In the genomic region with DNA sequence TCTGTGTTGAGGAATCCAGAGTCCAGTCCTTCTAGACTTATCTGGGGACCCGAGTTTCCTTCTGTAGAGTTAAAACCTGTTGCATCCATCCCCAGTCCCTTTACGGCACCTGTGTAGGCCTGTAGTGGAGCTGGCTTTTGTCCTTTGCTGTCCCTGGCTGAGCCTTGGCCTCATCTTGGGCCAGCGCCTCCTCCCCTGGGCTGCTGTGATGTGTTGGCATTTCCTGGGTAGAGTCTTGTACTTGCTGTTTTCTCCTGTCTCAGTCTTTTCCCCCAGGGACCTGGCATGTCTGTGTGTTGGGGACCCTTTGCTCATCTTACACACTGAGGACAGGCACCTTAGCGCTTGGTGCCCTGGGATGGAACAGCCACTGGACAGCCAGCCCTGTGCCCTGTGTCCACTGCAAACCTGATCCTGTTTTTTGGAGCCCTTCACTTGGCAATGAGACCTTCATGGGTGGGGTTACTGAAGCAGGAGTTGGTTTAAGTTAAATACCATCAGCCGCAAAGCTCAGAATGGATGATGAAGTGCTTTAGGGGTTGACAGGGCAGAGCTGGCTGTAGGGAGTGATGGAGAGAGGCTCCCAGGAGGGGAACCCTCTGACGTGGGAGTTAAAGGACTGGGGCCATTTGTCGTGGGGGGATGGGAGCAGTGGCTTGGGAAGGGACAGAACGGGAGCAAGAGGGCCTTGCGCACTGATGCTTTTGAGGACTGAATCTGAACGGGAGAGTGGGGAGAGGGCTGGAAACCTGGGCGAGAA, we compare ENCODE assay signal across 1 cellular context.
TF ChIP-seq lines count a peak whose summit lies in the region.

No MANE protein-coding gene starts in this region.

TF ChIP-seq in GM23338, 12 proteins besides CTCF, POLR2A, EP300 and RAD21 (continued from another document):
- TF ChIP-seq, protein P1, sequence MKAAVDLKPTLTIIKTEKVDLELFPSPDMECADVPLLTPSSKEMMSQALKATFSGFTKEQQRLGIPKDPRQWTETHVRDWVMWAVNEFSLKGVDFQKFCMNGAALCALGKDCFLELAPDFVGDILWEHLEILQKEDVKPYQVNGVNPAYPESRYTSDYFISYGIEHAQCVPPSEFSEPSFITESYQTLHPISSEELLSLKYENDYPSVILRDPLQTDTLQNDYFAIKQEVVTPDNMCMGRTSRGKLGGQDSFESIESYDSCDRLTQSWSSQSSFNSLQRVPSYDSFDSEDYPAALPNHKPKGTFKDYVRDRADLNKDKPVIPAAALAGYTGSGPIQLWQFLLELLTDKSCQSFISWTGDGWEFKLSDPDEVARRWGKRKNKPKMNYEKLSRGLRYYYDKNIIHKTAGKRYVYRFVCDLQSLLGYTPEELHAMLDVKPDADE (IDR thresholded peaks at IDR 0.05) = no peak
- no peak for TF ChIP-seq ZNF114 (CRISPR knock-in tag; IDR thresholded peaks at IDR 0.05)
- TF ChIP-seq, protein P2, sequence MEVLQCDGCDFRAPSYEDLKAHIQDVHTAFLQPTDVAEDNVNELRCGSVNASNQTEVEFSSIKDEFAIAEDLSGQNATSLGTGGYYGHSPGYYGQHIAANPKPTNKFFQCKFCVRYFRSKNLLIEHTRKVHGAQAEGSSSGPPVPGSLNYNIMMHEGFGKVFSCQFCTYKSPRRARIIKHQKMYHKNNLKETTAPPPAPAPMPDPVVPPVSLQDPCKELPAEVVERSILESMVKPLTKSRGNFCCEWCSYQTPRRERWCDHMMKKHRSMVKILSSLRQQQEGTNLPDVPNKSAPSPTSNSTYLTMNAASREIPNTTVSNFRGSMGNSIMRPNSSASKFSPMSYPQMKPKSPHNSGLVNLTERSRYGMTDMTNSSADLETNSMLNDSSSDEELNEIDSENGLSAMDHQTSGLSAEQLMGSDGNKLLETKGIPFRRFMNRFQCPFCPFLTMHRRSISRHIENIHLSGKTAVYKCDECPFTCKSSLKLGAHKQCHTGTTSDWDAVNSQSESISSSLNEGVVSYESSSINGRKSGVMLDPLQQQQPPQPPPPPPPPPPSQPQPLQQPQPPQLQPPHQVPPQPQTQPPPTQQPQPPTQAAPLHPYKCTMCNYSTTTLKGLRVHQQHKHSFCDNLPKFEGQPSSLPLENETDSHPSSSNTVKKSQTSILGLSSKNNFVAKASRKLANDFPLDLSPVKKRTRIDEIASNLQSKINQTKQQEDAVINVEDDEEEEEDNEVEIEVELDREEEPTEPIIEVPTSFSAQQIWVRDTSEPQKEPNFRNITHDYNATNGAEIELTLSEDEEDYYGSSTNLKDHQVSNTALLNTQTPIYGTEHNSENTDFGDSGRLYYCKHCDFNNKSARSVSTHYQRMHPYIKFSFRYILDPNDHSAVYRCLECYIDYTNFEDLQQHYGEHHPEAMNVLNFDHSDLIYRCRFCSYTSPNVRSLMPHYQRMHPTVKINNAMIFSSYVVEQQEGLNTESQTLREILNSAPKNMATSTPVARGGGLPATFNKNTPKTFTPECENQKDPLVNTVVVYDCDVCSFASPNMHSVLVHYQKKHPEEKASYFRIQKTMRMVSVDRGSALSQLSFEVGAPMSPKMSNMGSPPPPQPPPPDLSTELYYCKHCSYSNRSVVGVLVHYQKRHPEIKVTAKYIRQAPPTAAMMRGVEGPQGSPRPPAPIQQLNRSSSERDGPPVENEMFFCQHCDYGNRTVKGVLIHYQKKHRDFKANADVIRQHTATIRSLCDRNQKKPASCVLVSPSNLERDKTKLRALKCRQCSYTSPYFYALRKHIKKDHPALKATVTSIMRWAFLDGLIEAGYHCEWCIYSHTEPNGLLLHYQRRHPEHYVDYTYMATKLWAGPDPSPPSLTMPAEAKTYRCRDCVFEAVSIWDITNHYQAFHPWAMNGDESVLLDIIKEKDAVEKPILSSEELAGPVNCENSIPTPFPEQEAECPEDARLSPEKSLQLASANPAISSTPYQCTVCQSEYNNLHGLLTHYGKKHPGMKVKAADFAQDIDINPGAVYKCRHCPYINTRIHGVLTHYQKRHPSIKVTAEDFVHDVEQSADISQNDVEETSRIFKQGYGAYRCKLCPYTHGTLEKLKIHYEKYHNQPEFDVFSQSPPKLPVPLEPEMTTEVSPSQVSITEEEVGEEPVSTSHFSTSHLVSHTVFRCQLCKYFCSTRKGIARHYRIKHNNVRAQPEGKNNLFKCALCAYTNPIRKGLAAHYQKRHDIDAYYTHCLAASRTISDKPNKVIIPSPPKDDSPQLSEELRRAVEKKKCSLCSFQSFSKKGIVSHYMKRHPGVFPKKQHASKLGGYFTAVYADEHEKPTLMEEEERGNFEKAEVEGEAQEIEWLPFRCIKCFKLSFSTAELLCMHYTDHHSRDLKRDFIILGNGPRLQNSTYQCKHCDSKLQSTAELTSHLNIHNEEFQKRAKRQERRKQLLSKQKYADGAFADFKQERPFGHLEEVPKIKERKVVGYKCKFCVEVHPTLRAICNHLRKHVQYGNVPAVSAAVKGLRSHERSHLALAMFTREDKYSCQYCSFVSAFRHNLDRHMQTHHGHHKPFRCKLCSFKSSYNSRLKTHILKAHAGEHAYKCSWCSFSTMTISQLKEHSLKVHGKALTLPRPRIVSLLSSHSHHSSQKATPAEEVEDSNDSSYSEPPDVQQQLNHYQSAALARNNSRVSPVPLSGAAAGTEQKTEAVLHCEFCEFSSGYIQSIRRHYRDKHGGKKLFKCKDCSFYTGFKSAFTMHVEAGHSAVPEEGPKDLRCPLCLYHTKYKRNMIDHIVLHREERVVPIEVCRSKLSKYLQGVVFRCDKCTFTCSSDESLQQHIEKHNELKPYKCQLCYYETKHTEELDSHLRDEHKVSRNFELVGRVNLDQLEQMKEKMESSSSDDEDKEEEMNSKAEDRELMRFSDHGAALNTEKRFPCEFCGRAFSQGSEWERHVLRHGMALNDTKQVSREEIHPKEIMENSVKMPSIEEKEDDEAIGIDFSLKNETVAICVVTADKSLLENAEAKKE (CRISPR knock-in tag; IDR thresholded peaks at IDR 0.05) = no peak
- TF ChIP-seq NANOG (IDR thresholded peaks at IDR 0.05; ENCODE audit: borderline replicate concordance) = no peak
- TF ChIP-seq JUNB (IDR thresholded peaks at IDR 0.05; ENCODE audit: unreplicated experiment) = no peak
- TF ChIP-seq EZH2 (IDR thresholded peaks at IDR 0.05; ENCODE audit: low read depth, unreplicated experiment) = no peak
- TF ChIP-seq EZH2phosphoT487 (IDR thresholded peaks at IDR 0.05; ENCODE audit: unreplicated experiment) = no peak
- no peak for TF ChIP-seq ZNF331 (CRISPR knock-in tag; IDR thresholded peaks at IDR 0.05; ENCODE audit: low read depth)
TF ChIP-seq in GM23338: peak in this region for 0.
